Comparison of ENCODE assay signal across 8 cellular contexts in the genomic region with DNA sequence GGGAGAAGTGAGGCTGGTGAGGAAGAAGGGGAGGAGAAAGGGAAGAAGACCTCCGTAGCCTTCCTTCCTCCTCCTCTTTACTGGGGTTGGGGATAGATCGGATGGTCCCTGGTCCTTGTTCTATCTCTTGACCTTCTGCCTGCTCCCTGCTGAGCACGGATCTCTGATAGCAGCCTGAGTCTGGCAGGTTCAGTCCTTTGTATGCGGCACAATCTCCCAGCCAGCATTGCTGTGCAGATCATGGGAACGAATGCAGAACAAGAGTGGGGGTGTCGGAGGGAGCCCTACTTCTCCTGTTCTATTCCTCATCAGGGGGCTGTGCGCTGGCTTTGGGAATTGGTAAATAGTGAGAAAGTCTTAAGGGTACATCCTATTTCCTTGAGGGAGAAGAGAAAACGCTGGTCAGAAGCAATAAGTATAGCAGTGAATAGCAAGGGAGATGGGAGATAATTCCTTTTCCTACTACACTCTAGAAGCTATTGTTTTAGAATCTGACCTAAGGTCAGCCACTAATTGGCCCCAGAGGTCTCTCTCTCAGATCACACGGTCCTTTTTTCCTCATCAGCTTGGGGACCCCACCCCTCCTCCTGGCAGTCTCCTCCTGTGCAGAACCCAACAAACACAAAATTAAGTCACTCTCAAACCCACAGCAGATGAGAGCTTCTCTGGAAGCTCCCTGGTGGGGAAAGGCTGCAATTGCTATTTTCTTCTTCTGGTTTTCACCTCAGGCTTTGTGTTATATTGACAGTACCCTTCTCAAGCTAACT. TPM values are rescaled to one million over a fixed set of nuclear protein-coding genes. Genes with fewer than 3 reads are reported as not detected.
DNase-seq lines count a peak whose midpoint lies in the region; ATAC-seq, FAIRE-seq and TF ChIP-seq lines count a peak whose summit lies in the region.

No MANE protein-coding gene starts in this region.

- peak; percentile 34 for TF ChIP-seq CTCF in bronchial epithelial cell (IDR thresholded peaks at IDR 0.05; ENCODE audit: insufficient read depth, low read length, severe bottlenecking)
- TF ChIP-seq CTCF in nephron (IDR thresholded peaks at IDR 0.05; ENCODE audit: unreplicated experiment in 3 of 3), result peak; percentile 23 to 40 (median 35)

- no peaks in the 10 kb centered on the region for H3K27me3 Mint-ChIP-seq in nephron (ENCODE audit: low read depth)
- H3K27me3 Mint-ChIP-seq in effector memory CD8-positive, alpha-beta T cell, result peaks cover 0 to 9% of the 10 kb centered on the region in 2 donors

- no peaks in the 10 kb centered on the region for H3K9me3 Mint-ChIP-seq in nephron
- H3K9me3 Mint-ChIP-seq in effector memory CD8-positive, alpha-beta T cell, result no peaks in the 10 kb centered on the region

- H3K36me3 ChIP-seq in bronchial epithelial cell (ENCODE audit: control insufficient read depth, insufficient read depth, low read length) (no peaks in the 10 kb centered on the region), MG63 (no peaks in the 10 kb centered on the region)

- no peak overlapping the region for H3K4me3 ChIP-seq in bronchial epithelial cell (ENCODE audit: low read depth, low read length)
- H3K4me3 ChIP-seq in MG63, result no peak overlapping the region

- DNase-seq in GDM1 (lab: John Stamatoyannopoulos, UW), result peak; percentile 28
- peak; percentile 50 for DNase-seq in HuH-7 (ENCODE audit: low spot score)
- peak; percentile 7 for DNase-seq in bronchial epithelial cell (ENCODE audit: low read depth)
- DNase-seq in MG63, result no peak
- no peak for DNase-seq in effector memory CD8-positive, alpha-beta T cell

- peaks cover 29% of the 10 kb centered on the region for H3K4me1 Mint-ChIP-seq in nephron
- no peaks in the 10 kb centered on the region for H3K4me1 Mint-ChIP-seq in effector memory CD8-positive, alpha-beta T cell (ENCODE audit: low read depth in 2 of 2)

- peak overlapping the region; percentile 51 to 62 (median 62) for H3K27ac Mint-ChIP-seq in nephron
- no peak overlapping the region for H3K27ac Mint-ChIP-seq in effector memory CD8-positive, alpha-beta T cell

- FAIRE-seq in bronchial epithelial cell (lab: Jason Lieb, UNC), result no peak

- no peak overlapping the region for H3K4me3 Mint-ChIP-seq in nephron
- H3K4me3 Mint-ChIP-seq in effector memory CD8-positive, alpha-beta T cell, result no peak overlapping the region

- H3K9me3 ChIP-seq in MG63, result no peaks in the 10 kb centered on the region; the same call in 1 of the 2 replicates

- H3K36me3 Mint-ChIP-seq in nephron (ENCODE audit: low read depth), result no peaks in the 10 kb centered on the region
- H3K36me3 Mint-ChIP-seq in effector memory CD8-positive, alpha-beta T cell (ENCODE audit: insufficient read depth), result no peaks in the 10 kb centered on the region

- no peak for ATAC-seq in effector memory CD8-positive, alpha-beta T cell (replicated peaks)
- ATAC-seq in GM21786 (IDR thresholded peaks at IDR 0.05; ENCODE audit: unreplicated experiment) (no peak), GM21717 (IDR thresholded peaks at IDR 0.05; ENCODE audit: unreplicated experiment) (no peak)

- H3K27me3 ChIP-seq in bronchial epithelial cell (ENCODE audit: control insufficient read depth, insufficient read depth, low read length) (no peaks in the 10 kb centered on the region), MG63 (no peaks in the 10 kb centered on the region)

RNA-seq across cellular contexts. Expression of gene KL, which starts 41.0 kb away (rescaled TPM):
- not detected in 2 replicates for total RNA-seq in bronchial epithelial cell
- 0.59 and 2.1 TPM in 2 replicates for total RNA-seq in MG63 (2014; rRNA removed; shearing (Covaris generic); ENCODE audit: low replicate concordance)

Comparison
In these comparisons a context has a peak if more than half of its experiments do, and no peak if none do; other contexts are left out.
1. DNase-seq: peak in GDM1 (single experiment), HuH-7 (single experiment) and bronchial epithelial cell (single experiment); none in MG63 (single experiment) and effector memory CD8-positive, alpha-beta T cell (0 of 3).
2. H3K27ac Mint-ChIP-seq: peak in nephron (3 of 3); none in effector memory CD8-positive, alpha-beta T cell (0 of 2).